In genomic region chr12:121371404-121371803, GRCh38 we compare ENCODE assay signal across 1 cellular context.
TF ChIP-seq lines count a peak whose summit lies in the region.

No MANE protein-coding gene starts in this region.

TF ChIP-seq in HepG2, 621 proteins besides CTCF, POLR2A, EP300 and RAD21 (continued from another document and continues in another):
- TF ChIP-seq ZNF407 (CRISPR knock-in tag; IDR thresholded peaks at IDR 0.05; ENCODE audit: not compliant biosample characterization), result no peak
- TF ChIP-seq ZNF468 (CRISPR knock-in tag; IDR thresholded peaks at IDR 0.05), result no peak
- TF ChIP-seq ZNF264 (CRISPR knock-in tag; IDR thresholded peaks at IDR 0.05), result no peak
- TF ChIP-seq MED1 (CRISPR knock-in tag; IDR thresholded peaks at IDR 0.05), result no peak
- TF ChIP-seq PAXIP1 (CRISPR knock-in tag; conservative IDR thresholded peaks at IDR 0.05), result 0 out of 2 replicates have a peak, but pooled peaks have one; percentile 15
- no peak for TF ChIP-seq ADNP (CRISPR knock-in tag; IDR thresholded peaks at IDR 0.05)
- no peak for TF ChIP-seq THAP7 (CRISPR knock-in tag; IDR thresholded peaks at IDR 0.05)
- TF ChIP-seq RFX5 (IDR thresholded peaks at IDR 0.05; ENCODE audit: low read depth, low read length), result no peak
- no peak for TF ChIP-seq KIAA2018 (CRISPR knock-in tag; IDR thresholded peaks at IDR 0.05; ENCODE audit: borderline replicate concordance)
- TF ChIP-seq HOXD1 (CRISPR knock-in tag; IDR thresholded peaks at IDR 0.05), result no peak
- TF ChIP-seq ZNF781 (CRISPR knock-in tag; IDR thresholded peaks at IDR 0.05; ENCODE audit: borderline replicate concordance, not compliant biosample characterization), result no peak
- TF ChIP-seq PPARG (CRISPR knock-in tag; conservative IDR thresholded peaks at IDR 0.05), result no peak
- no peak for TF ChIP-seq PRDM15 (CRISPR knock-in tag; IDR thresholded peaks at IDR 0.05)
- no peak for TF ChIP-seq HDAC2 (CRISPR knock-in tag; IDR thresholded peaks at IDR 0.05)
- TF ChIP-seq ZMYM4 (CRISPR knock-in tag; IDR thresholded peaks at IDR 0.05), result no peak
- TF ChIP-seq ZNF550 (CRISPR knock-in tag; IDR thresholded peaks at IDR 0.05; ENCODE audit: borderline replicate concordance), result no peak
- 0 out of 2 replicates have a peak, but pooled peaks have one; percentile 24 for TF ChIP-seq KAT7 (CRISPR knock-in tag; IDR thresholded peaks at IDR 0.05; ENCODE audit: borderline replicate concordance)
- no peak for TF ChIP-seq HNRNPL (IDR thresholded peaks at IDR 0.05; ENCODE audit: low read depth, low read length)
- no peak for TF ChIP-seq THAP8 (CRISPR knock-in tag; IDR thresholded peaks at IDR 0.05; ENCODE audit: borderline replicate concordance)
- TF ChIP-seq ZNF513 (CRISPR knock-in tag; conservative IDR thresholded peaks at IDR 0.05), result no peak
- peak; percentile 82 to 87 for TF ChIP-seq NR2F1 (CRISPR knock-in tag; IDR thresholded peaks at IDR 0.05)
- no peak for TF ChIP-seq ZSCAN29 (CRISPR knock-in tag; conservative IDR thresholded peaks at IDR 0.05)
- no peak for TF ChIP-seq HNRNPK (IDR thresholded peaks at IDR 0.05; ENCODE audit: low read depth, low read length, poor library complexity, severe bottlenecking)
- TF ChIP-seq MTF1 (CRISPR knock-in tag; IDR thresholded peaks at IDR 0.05), result no peak
- no peak for TF ChIP-seq STAT5B (CRISPR knock-in tag; IDR thresholded peaks at IDR 0.05)
